In the genomic region with DNA sequence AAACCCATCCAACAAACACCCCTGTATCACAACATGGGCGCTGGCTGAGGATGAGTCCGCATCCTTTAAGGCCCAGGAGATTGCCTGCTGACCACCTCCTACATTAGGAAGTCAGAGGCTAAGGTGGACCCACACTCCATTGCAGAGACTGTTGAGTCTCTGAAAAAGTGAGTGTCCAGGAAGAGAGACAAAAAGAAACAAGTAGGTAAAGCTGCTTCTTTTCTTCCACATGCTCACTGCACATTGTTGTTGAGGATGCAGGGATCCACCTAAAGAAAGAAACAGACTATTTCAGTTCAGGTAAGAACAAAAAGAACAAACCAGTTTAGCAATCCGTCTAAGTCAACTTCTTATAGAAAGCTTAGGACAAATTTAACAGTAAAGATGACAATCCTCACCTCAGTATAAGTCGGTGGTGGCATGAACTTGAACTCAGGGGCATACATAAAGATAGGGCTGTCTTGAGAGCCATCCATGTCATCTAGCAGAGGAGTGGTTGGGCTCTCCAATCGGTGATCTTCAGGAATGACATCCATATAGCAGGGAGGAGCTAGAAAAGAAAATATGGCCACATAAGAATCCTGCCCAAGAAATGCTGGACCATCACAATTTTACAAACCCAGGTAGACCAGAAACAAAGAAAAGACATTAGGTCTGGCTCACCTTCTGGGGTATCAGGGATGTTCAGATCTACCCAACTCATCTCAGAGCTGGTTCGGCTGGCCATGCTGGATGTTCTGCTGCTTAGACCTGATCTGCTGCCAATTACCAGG, we compare ENCODE assay signal across 8 cellular contexts.
DNase-seq lines count a peak whose midpoint lies in the region; ATAC-seq and TF ChIP-seq lines count a peak whose summit lies in the region.

No MANE protein-coding gene starts in this region.

- ATAC-seq in stimulated activated memory B cell treated with anti-CD40 and anti-IgM and Interleukin-4, amounts not matched to agents 10 μg/mL and 1 μg/mL and 100 μg/mL, for 72 hours, result no peak
- no peak for ATAC-seq in GM18520 (IDR thresholded peaks at IDR 0.05; ENCODE audit: unreplicated experiment)

- peaks cover 11% of the 10 kb centered on the region for H3K27me3 ChIP-seq in iPS-15b (ENCODE audit: control insufficient read depth, insufficient read depth, low read length)

- no peaks in the 10 kb centered on the region for H3K9me3 ChIP-seq in iPS-15b (ENCODE audit: control insufficient read depth, insufficient read depth, low read length)

- no peak for TF ChIP-seq CTCF in HFF-Myc (IDR thresholded peaks at IDR 0.05; ENCODE audit: low read depth, low read length, missing control alignments)

- DNase-seq in HFF-Myc (ENCODE audit: extremely low read depth, low read depth), result no peak
- DNase-seq in activated T-cell treated with anti-CD3 and anti-CD28 coated beads, Interleukin-2, amount 50 U/mL, for 24 hours, result no peak
- no peak for DNase-seq in stimulated activated CD4-positive, alpha-beta T cell treated with anti-CD3 and anti-CD28 coated beads, Interleukin-1b, Interleukin-23, amount 100 ng/mL, for 48 hours
- DNase-seq in UCSD-AML1 (lab: John Stamatoyannopoulos, UW; ENCODE audit: unreplicated experiment), result no peak
- DNase-seq in NCI-H1417 treated with DMSO at 0.1 percent for 48 hours (lab: John Stamatoyannopoulos, UW), result no peak

- peaks cover 11% of the 10 kb centered on the region for H3K4me1 ChIP-seq in iPS-15b (ENCODE audit: control insufficient read depth, insufficient read depth, low read length)

- peaks cover 65% of the 10 kb centered on the region for H3K4me1 Mint-ChIP-seq in activated T-cell treated with anti-CD3 and anti-CD28 coated beads, Interleukin-2, amount 50 U/mL, for 24 hours (ENCODE audit: low read depth)
- H3K4me1 Mint-ChIP-seq in stimulated activated memory B cell treated with anti-CD40 and anti-IgM and Interleukin-4, amounts not matched to agents 10 μg/mL and 1 μg/mL and 100 μg/mL, for 72 hours, result peaks cover 71% of the 10 kb centered on the region

- H3K36me3 ChIP-seq in iPS-15b (ENCODE audit: control insufficient read depth, insufficient read depth, low read length), result peaks cover 9% of the 10 kb centered on the region

- peaks cover 55% of the 10 kb centered on the region for H3K36me3 Mint-ChIP-seq in activated T-cell treated with anti-CD3 and anti-CD28 coated beads, Interleukin-2, amount 50 U/mL, for 24 hours (ENCODE audit: low read depth)
- H3K36me3 Mint-ChIP-seq in stimulated activated memory B cell treated with anti-CD40 and anti-IgM and Interleukin-4, amounts not matched to agents 10 μg/mL and 1 μg/mL and 100 μg/mL, for 72 hours, result peaks cover 35% of the 10 kb centered on the region

- peak overlapping the region; percentile 93 for H3K4me3 ChIP-seq in HFF-Myc (replicated peaks; ENCODE audit: low read depth, low read length)
- H3K4me3 ChIP-seq in iPS-15b (ENCODE audit: low read depth, low read length), result peak overlapping the region; percentile 93

- no peak overlapping the region for H3K9ac ChIP-seq in iPS-15b (ENCODE audit: low read depth, low read length)

- no peaks in the 10 kb centered on the region for H3K9me3 Mint-ChIP-seq in activated T-cell treated with anti-CD3 and anti-CD28 coated beads, Interleukin-2, amount 50 U/mL, for 24 hours
- no peaks in the 10 kb centered on the region for H3K9me3 Mint-ChIP-seq in stimulated activated memory B cell treated with anti-CD40 and anti-IgM and Interleukin-4, amounts not matched to agents 10 μg/mL and 1 μg/mL and 100 μg/mL, for 72 hours

- H3K27me3 Mint-ChIP-seq in activated T-cell treated with anti-CD3 and anti-CD28 coated beads, Interleukin-2, amount 50 U/mL, for 24 hours, result no peaks in the 10 kb centered on the region
- no peaks in the 10 kb centered on the region for H3K27me3 Mint-ChIP-seq in stimulated activated memory B cell treated with anti-CD40 and anti-IgM and Interleukin-4, amounts not matched to agents 10 μg/mL and 1 μg/mL and 100 μg/mL, for 72 hours

- H3K4me3 Mint-ChIP-seq in activated T-cell treated with anti-CD3 and anti-CD28 coated beads, Interleukin-2, amount 50 U/mL, for 24 hours, result peak overlapping the region; percentile 97
- peak overlapping the region; percentile 90 for H3K4me3 Mint-ChIP-seq in stimulated activated memory B cell treated with anti-CD40 and anti-IgM and Interleukin-4, amounts not matched to agents 10 μg/mL and 1 μg/mL and 100 μg/mL, for 72 hours

- peak overlapping the region; percentile 96 for H3K27ac Mint-ChIP-seq in activated T-cell treated with anti-CD3 and anti-CD28 coated beads, Interleukin-2, amount 50 U/mL, for 24 hours
- H3K27ac Mint-ChIP-seq in stimulated activated memory B cell treated with anti-CD40 and anti-IgM and Interleukin-4, amounts not matched to agents 10 μg/mL and 1 μg/mL and 100 μg/mL, for 72 hours, result peak overlapping the region; percentile 96
